ENCODE assay signal across 13 cellular contexts in the genomic region with DNA sequence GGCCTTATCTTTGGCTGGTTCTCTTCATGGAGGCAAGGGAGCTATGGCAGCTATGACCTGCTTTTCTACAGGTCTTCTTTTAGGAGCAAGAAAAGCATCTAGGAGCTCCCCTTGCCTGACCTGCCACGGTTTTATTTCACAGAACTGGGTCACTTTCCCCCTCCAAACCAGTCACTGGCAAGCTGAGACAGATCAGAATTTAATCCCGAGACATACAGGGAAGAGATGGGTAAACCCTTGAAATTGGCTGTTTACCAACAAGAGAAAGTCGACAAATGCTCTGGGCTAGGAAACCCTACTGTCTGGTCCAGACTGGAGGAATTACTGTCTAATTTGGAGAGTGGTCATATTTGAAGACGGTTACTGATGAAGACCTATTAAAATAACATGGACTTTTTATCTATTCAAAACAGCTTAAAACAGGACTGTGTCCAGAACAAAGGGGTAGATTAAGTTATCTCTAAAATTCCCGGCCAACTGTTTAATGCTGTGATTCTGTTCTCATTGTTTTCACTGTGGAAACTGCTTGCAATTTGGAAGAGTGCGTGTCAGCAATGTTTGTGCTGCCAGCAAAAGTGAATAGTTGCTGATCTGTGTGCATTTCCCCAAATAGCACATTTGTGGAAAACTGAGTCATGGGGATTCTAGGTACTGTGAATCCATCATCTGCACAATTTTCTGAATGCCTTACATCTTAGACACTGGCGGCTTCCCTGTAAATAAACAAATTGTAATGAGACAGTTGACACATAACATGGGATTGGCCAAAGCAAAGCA.
DNase-seq lines count a peak whose midpoint lies in the region; ATAC-seq and TF ChIP-seq lines count a peak whose summit lies in the region.
"Had no signal": no experiment of that assay in that cellular context is flagged by ENCODE, and none has a peak within 500 bp of the region (broad histone marks: within the 10 kb centered on the region; RNA-seq: fewer than 3 reads in every experiment).

No MANE protein-coding gene starts in this region.

- H3K4me3 ChIP-seq in SK-N-SH (ENCODE audit: low read depth in 2 of 2, low read length in 1 of 2) (no peak overlapping the region), left lung (no peak overlapping the region), suprapubic skin (no peak overlapping the region), spleen (no peak overlapping the region)

- ATAC-seq in SK-N-SH treated with all-trans-retinoic acid at 6 μM for 48 hours (peak; percentile 64), left lung (peak; percentile 81)

- H3F3A ChIP-seq in SK-N-SH (replicated peaks; ENCODE audit: insufficient read depth) = no peaks in the 10 kb centered on the region

- DNase-seq in SK-N-SH = no peak
- DNase-seq in dedifferentiated amniotic fluid mesenchymal stem cell (ENCODE audit: extremely low spot score) = peak; percentile 77
- no peak for DNase-seq in left lung
- no peak for DNase-seq in suprapubic skin (ENCODE audit: low spot score in 2 of 2)
- no peak for DNase-seq in mesenteric fat pad (ENCODE audit: low spot score)
- no peak for DNase-seq in KBM-7
- DNase-seq in spleen = no peak
- DNase-seq: activated CD8-positive, alpha-beta memory T cell treated with anti-CD3 and anti-CD28 coated beads, Interleukin-2, amount 50 U/mL, for 4 hours; NCI-H510A treated with DMSO at 0.1 percent for 48 hours; retina; SW 1271 had no signal

- TF ChIP-seq CTCF in SK-N-SH (IDR thresholded peaks at IDR 0.05) (no peak), left lung (IDR thresholded peaks at IDR 0.05) (no peak), suprapubic skin (IDR thresholded peaks at IDR 0.05) (no peak), spleen (IDR thresholded peaks at IDR 0.05 in 8 of 11, conservative IDR thresholded peaks at IDR 0.05 in 3 of 11) (no peak)

- WGBS in SK-N-SH (ENCODE audit: low lambda C conversion rate) = 59% methylated on average over 7 of the region's 7 CpGs
- WGBS in suprapubic skin = 22% methylated on average over 7 of the region's 7 CpGs
- 82 to 90% (median 87%) methylated on average over 7 of the region's 7 CpGs for WGBS in spleen, 5 donors

- POLR2A ChIA-PET in SK-N-SH (lab: Yijun Ruan, JAX) = no interaction called here

- peaks cover 0 to 2% of the 10 kb centered on the region in 2 experiments; a peak in 2 of 4 replicates for H3K4me1 ChIP-seq in SK-N-SH (ENCODE audit: control insufficient read depth in 1 of 2, insufficient read depth in 2 of 2, low read depth in 1 of 2, low read length in 1 of 2)
- H3K4me1 ChIP-seq in left lung = no peaks in the 10 kb centered on the region
- H3K4me1 ChIP-seq in suprapubic skin = peaks cover 16% of the 10 kb centered on the region
- no peaks in the 10 kb centered on the region for H3K4me1 ChIP-seq in spleen

- H3K9ac ChIP-seq in SK-N-SH = no peak overlapping the region

- no peak overlapping the region for H2AFZ ChIP-seq in SK-N-SH (ENCODE audit: low read depth)

- H3K36me3 ChIP-seq in SK-N-SH (replicated peaks in 1 of 2; ENCODE audit: control insufficient read depth in 1 of 2, insufficient read depth in 2 of 2, low read length in 1 of 2) = no peaks in the 10 kb centered on the region
- H3K36me3 ChIP-seq in left lung = no peaks in the 10 kb centered on the region
- no peaks in the 10 kb centered on the region for H3K36me3 ChIP-seq in suprapubic skin
- H3K36me3 ChIP-seq in spleen = no peaks in the 10 kb centered on the region

- H3K4me2 ChIP-seq in SK-N-SH = no peak overlapping the region

- TF ChIP-seq EP300 in SK-N-SH (IDR thresholded peaks at IDR 0.05; ENCODE audit: borderline replicate concordance in 1 of 2, low read depth in 1 of 2, low read length in 1 of 2) (no peak), suprapubic skin (IDR thresholded peaks at IDR 0.05) (no peak)

- TF ChIP-seq POLR2A in suprapubic skin (IDR thresholded peaks at IDR 0.05) = no peak
- no peak for TF ChIP-seq POLR2A in spleen (IDR thresholded peaks at IDR 0.05)

- H3K27ac ChIP-seq in SK-N-SH (ENCODE audit: low read depth in 2 of 2, low read length in 1 of 2) = 0 out of 4 replicates have a peak overlapping the region, but pooled peaks of 1 of the 2 experiments have one; percentile 9
- peak overlapping the region; percentile 39 to 49 for H3K27ac ChIP-seq in left lung
- H3K27ac ChIP-seq in suprapubic skin = peak overlapping the region; percentile 12
- no peak overlapping the region for H3K27ac ChIP-seq in spleen
- H3K27ac ChIP-seq: 22Rv1 had no signal

- no peaks in the 10 kb centered on the region for H3K9me2 ChIP-seq in SK-N-SH

- no peak for TF ChIP-seq RAD21 in SK-N-SH (IDR thresholded peaks at IDR 0.05; ENCODE audit: low read length)

- H3K79me2 ChIP-seq in SK-N-SH (ENCODE audit: insufficient read depth) = no peaks in the 10 kb centered on the region

- H3K9me3 ChIP-seq in SK-N-SH (no peaks in the 10 kb centered on the region), left lung (no peaks in the 10 kb centered on the region), suprapubic skin (no peaks in the 10 kb centered on the region), spleen (no peaks in the 10 kb centered on the region)

- intact Hi-C loops in left lung (cut with DNase I) (no loop called here), spleen (cut with DNase I; ENCODE audit: low total_unique reads) (no loop called here)

- CTCF ChIA-PET in SK-N-SH (lab: Yijun Ruan, JAX) = interaction anchor here (0.7 to 5.1 kb wide), 4 partner anchors 15 to 1099 kb away, joined by 4 to 22 read pairs (median 4); no protein-coding TSS in a partner anchor

- no peaks in the 10 kb centered on the region for H4K20me1 ChIP-seq in SK-N-SH (ENCODE audit: insufficient read depth)

- in situ Hi-C loops in KBM-7 (cut with MboI; ENCODE audit: low pct_unique_long_range_greater_than_20kb, low sequenced_read_pairs) = loop anchor here (25.0 kb wide), 1 partner anchor 385 kb away; the partner anchor contains the start of gene NUDT4

- H3K27me3 ChIP-seq in SK-N-SH (ENCODE audit: insufficient read depth) (no peaks in the 10 kb centered on the region), left lung (no peaks in the 10 kb centered on the region), suprapubic skin (no peaks in the 10 kb centered on the region), spleen (replicated peaks in 1 of 7) (no peaks in the 10 kb centered on the region)

TF ChIP-seq in SK-N-SH treated with all-trans-retinoic acid at 6 μM for 48 hours, 23 proteins besides CTCF, POLR2A, EP300 and RAD21 (continues in another document):
- no peak for TF ChIP-seq ARNTL (CRISPR knock-in tag; IDR thresholded peaks at IDR 0.05; ENCODE audit: borderline replicate concordance, low read depth)
- no peak for TF ChIP-seq CREB5 (CRISPR knock-in tag; IDR thresholded peaks at IDR 0.05; ENCODE audit: low read depth)
- TF ChIP-seq ZNF70 (CRISPR knock-in tag; IDR thresholded peaks at IDR 0.05) = no peak
- TF ChIP-seq CSRNP3 (CRISPR knock-in tag; IDR thresholded peaks at IDR 0.05) = no peak

TF ChIP-seq in SK-N-SH, 30 proteins besides CTCF, POLR2A, EP300 and RAD21:
- TF ChIP-seq YY1 (IDR thresholded peaks at IDR 0.05; ENCODE audit: low read depth) = no peak
- no peak for TF ChIP-seq CHD2 (IDR thresholded peaks at IDR 0.05; ENCODE audit: low read length, partially characterized antibody)
- no peak for TF ChIP-seq POLR2AphosphoS5 (IDR thresholded peaks at IDR 0.05; ENCODE audit: low read depth, low read length)
- no peak for TF ChIP-seq FOXJ3 (CRISPR knock-in tag; IDR thresholded peaks at IDR 0.05)
- no peak for TF ChIP-seq TCF12 (IDR thresholded peaks at IDR 0.05)
- no peak for TF ChIP-seq EZH2phosphoT487 (IDR thresholded peaks at IDR 0.05; ENCODE audit: borderline replicate concordance, low read depth)
- TF ChIP-seq GATA2 (CRISPR knock-in tag; IDR thresholded peaks at IDR 0.05) = no peak
- no peak for TF ChIP-seq NFIC (IDR thresholded peaks at IDR 0.05; ENCODE audit: borderline replicate concordance)
- no peak for TF ChIP-seq SMC3 (IDR thresholded peaks at IDR 0.05; ENCODE audit: low read depth, low read length)
- TF ChIP-seq NRF1 (IDR thresholded peaks at IDR 0.05; ENCODE audit: low read depth, low read length) = no peak
- TF ChIP-seq TEAD4 (IDR thresholded peaks at IDR 0.05; ENCODE audit: borderline replicate concordance, insufficient read depth) = no peak
- no peak for TF ChIP-seq SIN3A (IDR thresholded peaks at IDR 0.05; ENCODE audit: borderline replicate concordance, low read depth, low read length)

Comparison
In these comparisons a context has a peak if more than half of its experiments do, and no peak if none do; other contexts are left out.
1. H3K27ac ChIP-seq: peak in left lung (2 of 2) and suprapubic skin (single experiment); none in spleen (0 of 8).